Comparison of ENCODE assay signal across 1 cellular context in the genomic region with DNA sequence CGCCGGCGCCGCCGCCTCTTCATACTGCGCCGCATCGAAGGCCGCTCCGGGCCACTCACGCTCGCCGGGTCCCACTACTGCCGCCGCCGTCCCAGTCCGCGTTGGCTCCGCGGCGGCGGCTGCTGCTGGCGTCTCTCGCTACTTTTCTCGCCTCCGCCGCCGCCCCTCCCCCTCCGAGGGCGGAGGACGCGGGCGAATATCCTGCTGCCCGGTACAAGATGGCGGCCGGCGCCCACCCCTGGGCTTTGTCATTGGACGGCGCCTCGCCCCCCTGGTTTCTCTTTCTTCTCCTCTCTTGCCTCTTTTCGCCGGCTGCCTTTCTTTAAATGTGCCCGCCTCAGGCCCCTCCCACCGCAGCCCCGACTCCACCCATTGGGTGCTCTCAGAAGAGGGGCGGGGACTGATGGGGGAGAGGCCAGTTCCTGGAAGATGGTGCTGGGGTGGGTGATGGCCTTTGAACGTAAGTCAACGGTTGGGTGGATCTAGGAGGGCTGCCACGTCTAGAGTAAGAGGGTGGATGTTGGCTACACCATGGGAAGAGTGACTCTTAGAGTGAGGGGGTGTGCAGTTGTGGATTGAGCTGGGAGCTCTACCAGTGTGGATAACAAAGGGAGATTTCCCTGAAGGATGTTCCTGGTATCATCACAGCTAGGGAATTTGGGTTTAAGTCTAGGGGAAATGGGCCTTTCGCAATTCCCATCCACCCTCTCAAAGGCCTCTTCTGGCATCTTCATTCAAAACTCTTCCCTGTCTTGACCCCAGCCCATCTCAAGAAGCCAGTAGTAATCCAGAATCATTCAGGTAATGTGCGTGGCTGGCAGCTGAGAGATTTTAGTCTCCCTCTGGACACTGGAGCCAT.
TF ChIP-seq lines count a peak whose summit lies in the region.

CCDC71L (minus strand) TSS at position 297 of the 859 bp plus-strand sequence; CDS start at position 35, 262 bp downstream.

TF ChIP-seq in IMR-90, 13 proteins besides CTCF, POLR2A, EP300 and RAD21 (continued from another document):
- no peak for TF ChIP-seq RFX5 (IDR thresholded peaks at IDR 0.05; ENCODE audit: low read depth, low read length)
